In genomic region chrX:74061879-74062278, GRCh38 we compare ENCODE assay signal across 22 cellular contexts.
"Had no signal": no experiment of that assay in that cellular context is flagged by ENCODE, and none has a peak within 500 bp of the region (broad histone marks: within the 10 kb centered on the region; RNA-seq: fewer than 3 reads in every experiment).

No MANE protein-coding gene starts in this region.

- H3K4me3 ChIP-seq: breast epithelium, esophagus muscularis mucosa, left ventricle myocardium inferior, right lobe of liver, testis, upper lobe of left lung, vagina had no signal

- H3K36me3 ChIP-seq: breast epithelium, esophagus muscularis mucosa, left ventricle myocardium inferior, neutrophil, right lobe of liver, upper lobe of left lung, vagina had no signal

- H3K9me3 ChIP-seq: breast epithelium, esophagus muscularis mucosa, left ventricle myocardium inferior, neutrophil, right lobe of liver, testis, upper lobe of left lung, vagina had no signal

- DNase-seq: activated CD4-positive, alpha-beta memory T cell treated with anti-CD3 and anti-CD28 coated beads, Interleukin-2, amount 10 ng/mL, durations not matched to agents 7 days and 5 days; activated CD4-positive, alpha-beta T cell treated with anti-CD3 and anti-CD28 coated beads, Interleukin-2, amount 10 ng/mL, durations not matched to agents 7 days and 5 days; activated CD4-positive, CD25-positive, alpha-beta regulatory T cell treated with anti-CD3 and anti-CD28 coated beads, Interleukin-2, amount 50 U/mL, for 72 hours; activated CD8-positive, alpha-beta memory T cell treated with anti-CD3 and anti-CD28 coated beads, Interleukin-2, amount 10 ng/mL, durations not matched to agents 7 days and 5 days; activated naive CD4-positive, alpha-beta T cell treated with anti-CD3 and anti-CD28 coated beads, Interleukin-2, amount 50 U/mL, for 16 hours; activated T-cell treated with anti-CD3 and anti-CD28 coated beads, Interleukin-2, amount 50 U/mL, for 72 hours; amniotic stem cell; endodermal cell; foreskin melanocyte; left ventricle myocardium inferior; naive B cell; nephron progenitor cell; right lobe of liver; stimulated activated CD4-positive, alpha-beta T cell treated with anti-CD3 and anti-CD28 coated beads, Interleukin-4, amount 100 ng/mL, for 1 hour; stimulated activated naive CD8-positive, alpha-beta T cell treated with anti-CD3 and anti-CD28 coated beads, Interleukin-15, Interleukin-2, amounts not matched to agents 100 U/mL and 50 U/mL, for 24 hours; T-helper 2 cell; testis; upper lobe of left lung had no signal

- H3K27me3 ChIP-seq: breast epithelium, esophagus muscularis mucosa, neutrophil, right lobe of liver, testis, upper lobe of left lung, vagina had no signal

- H3K27ac ChIP-seq: breast epithelium, esophagus muscularis mucosa, left ventricle myocardium inferior, neutrophil, right lobe of liver, testis, upper lobe of left lung, vagina had no signal

- H3K4me1 ChIP-seq: breast epithelium, esophagus muscularis mucosa, left ventricle myocardium inferior, right lobe of liver, testis, upper lobe of left lung, vagina had no signal

- ATAC-seq: activated CD8-positive, alpha-beta memory T cell treated with anti-CD3 and anti-CD28 coated beads, Interleukin-2, amount 10 ng/mL, durations not matched to agents 7 days and 5 days; activated T-cell treated with anti-CD3 and anti-CD28 coated beads, Interleukin-2, amount 50 U/mL, for 72 hours; right lobe of liver; stimulated activated naive CD8-positive, alpha-beta T cell treated with anti-CD3 and anti-CD28 coated beads, Interleukin-15, Interleukin-2, amounts not matched to agents 100 U/mL and 50 U/mL, for 24 hours had no signal
